In genomic region chr4:88646528-88647280, GRCh38 we compare ENCODE assay signal across 29 cellular contexts. TPM values are rescaled to one million over a fixed set of nuclear protein-coding genes. Genes with fewer than 3 reads are reported as not detected.
DNase-seq lines count a peak whose midpoint lies in the region; ATAC-seq, FAIRE-seq and TF ChIP-seq lines count a peak whose summit lies in the region.
"Had no signal": no experiment of that assay in that cellular context is flagged by ENCODE, and none has a peak within 500 bp of the region (broad histone marks: within the 10 kb centered on the region; RNA-seq: fewer than 3 reads in every experiment).

No MANE protein-coding gene starts in this region.

- H3K9me3 ChIP-seq in PC-3 (ENCODE audit: low read length) (no peaks in the 10 kb centered on the region), HepG2 (ENCODE audit: low read length) (no peaks in the 10 kb centered on the region)

- H4K20me1 ChIP-seq in PC-3 (ENCODE audit: low read length) (no peaks in the 10 kb centered on the region), HepG2 (ENCODE audit: insufficient read depth, low read length) (no peaks in the 10 kb centered on the region)

- H4K5ac ChIP-seq in mesendoderm (ENCODE audit: low read length): no peak overlapping the region

- WGBS in mesendoderm (ENCODE audit: extremely low coverage, insufficient coverage, low lambda C conversion rate): no CpG with 5 or more reads among the region's 7 CpGs
- WGBS in HepG2 (ENCODE audit: low lambda C conversion rate): 81% methylated on average over 7 of the region's 7 CpGs

- no peaks in the 10 kb centered on the region for H3K9me2 ChIP-seq in PC-3 (replicated peaks; ENCODE audit: low read length)

- no peak overlapping the region for H2BK120ac ChIP-seq in mesendoderm (ENCODE audit: low read depth, low read length)

- TF ChIP-seq POLR2A in HepG2 (IDR thresholded peaks at IDR 0.05; ENCODE audit: insufficient read depth in 1 of 2, low read depth in 2 of 2, low read length in 2 of 2): no peak

- no peak overlapping the region for H2AK5ac ChIP-seq in mesendoderm (ENCODE audit: low read length)

- no peak overlapping the region for H2BK15ac ChIP-seq in mesendoderm (replicated peaks; ENCODE audit: low read depth)

- H3K9ac ChIP-seq in PC-3 (ENCODE audit: low read length) (no peak overlapping the region), mesendoderm (ENCODE audit: low read length) (no peak overlapping the region), HepG2 (ENCODE audit: insufficient read depth, low read depth, low read length) (no peak overlapping the region)
- H3K9ac ChIP-seq: parathyroid adenoma had no signal

- BruUV-seq in PC-3 (replicated peaks; lab: Mats Ljungman, UMichigan): no TSS peak
- no TSS peak for BruUV-seq in Calu3 (replicated peaks; lab: Mats Ljungman, UMichigan)
- BruUV-seq in HepG2 (replicated peaks; lab: Mats Ljungman, UMichigan): no TSS peak

- no peak overlapping the region for H3K56ac ChIP-seq in mesendoderm (ENCODE audit: low read length)

- H4K8ac ChIP-seq in mesendoderm (ENCODE audit: low read depth, low read length): no peak overlapping the region

- no peaks in the 10 kb centered on the region for H3K9me3 Mint-ChIP-seq in Calu3 (ENCODE audit: low read depth, unreplicated experiment)
- H3K9me3 Mint-ChIP-seq: central memory CD8-positive, alpha-beta T cell; natural killer cell; stimulated activated naive CD8-positive, alpha-beta T cell treated with anti-CD3 and anti-CD28 coated beads, Interleukin-15, amount 100 ng/mL, for 72 hours had no signal

- no peaks in the 10 kb centered on the region for H3K36me3 ChIP-seq in H7 (replicated peaks; ENCODE audit: control insufficient read depth, insufficient read depth, low read length)
- no peaks in the 10 kb centered on the region for H3K36me3 ChIP-seq in PC-3 (ENCODE audit: low read depth, low read length)
- H3K36me3 ChIP-seq in mesendoderm (ENCODE audit: control insufficient read depth, insufficient read depth, low read length): no peaks in the 10 kb centered on the region
- no peaks in the 10 kb centered on the region for H3K36me3 ChIP-seq in HepG2 (replicated peaks in 1 of 2; ENCODE audit: control insufficient read depth in 1 of 2, insufficient read depth in 2 of 2, low read length in 2 of 2)
- H3K36me3 ChIP-seq: transverse colon had no signal

- H3F3A ChIP-seq in PC-3 (ENCODE audit: low read length, unreplicated experiment): no peaks in the 10 kb centered on the region

- no peak for TF ChIP-seq CTCF in PC-3 (conservative IDR thresholded peaks at IDR 0.05; ENCODE audit: low read depth, low read length)
- no peak for TF ChIP-seq CTCF in foreskin keratinocyte (conservative IDR thresholded peaks at IDR 0.05)
- no peak for TF ChIP-seq CTCF in Calu3 (IDR thresholded peaks at IDR 0.05; ENCODE audit: unreplicated experiment)
- TF ChIP-seq CTCF in HepG2 (CRISPR knock-in tag; IDR thresholded peaks at IDR 0.05): no peak

- H3K18ac ChIP-seq in mesendoderm (ENCODE audit: low read length): no peak overlapping the region

- H3K27me3 ChIP-seq in H7 (ENCODE audit: control insufficient read depth, insufficient read depth, low read length): no peaks in the 10 kb centered on the region
- H3K27me3 ChIP-seq in PC-3 (ENCODE audit: low read length): no peaks in the 10 kb centered on the region
- no peaks in the 10 kb centered on the region for H3K27me3 ChIP-seq in foreskin keratinocyte
- H3K27me3 ChIP-seq in mesendoderm (ENCODE audit: insufficient read depth, low read length, poor library complexity): no peaks in the 10 kb centered on the region
- H3K27me3 ChIP-seq in HepG2 (ENCODE audit: control insufficient read depth in 1 of 2, insufficient read depth in 2 of 2, low read length in 2 of 2): no peaks in the 10 kb centered on the region
- H3K27me3 ChIP-seq: transverse colon had no signal

- CTCF ChIA-PET in PC-3 (lab: Charles Lee): no interaction called here
- CTCF ChIA-PET in Calu3 (lab: Charles Lee): interaction anchor here (0.6 kb wide), 1 partner anchor 298 kb away, joined by 3 read pairs; no protein-coding TSS in a partner anchor
- CTCF ChIA-PET in HepG2 (lab: Yijun Ruan, JAX; ENCODE audit: low intra/inter-chr PET ratio, low total read pairs): no interaction called here

- no peak overlapping the region for H3K4ac ChIP-seq in mesendoderm (ENCODE audit: low read depth, low read length)

- H3K4me1 ChIP-seq in PC-3 (ENCODE audit: insufficient read depth, low read length) (no peaks in the 10 kb centered on the region), foreskin keratinocyte (peaks cover 29% of the 10 kb centered on the region), mesendoderm (ENCODE audit: control insufficient read depth, low read depth, low read length) (no peaks in the 10 kb centered on the region), HepG2 (ENCODE audit: insufficient read depth, low read length) (no peaks in the 10 kb centered on the region)
- H3K4me1 ChIP-seq: parathyroid adenoma had no signal

- POLR2A ChIA-PET in PC-3 (lab: Charles Lee; ENCODE audit: unreplicated experiment): no interaction called here
- POLR2A ChIA-PET in HepG2 (lab: Yijun Ruan, JAX): no interaction called here

- no peaks in the 10 kb centered on the region for H3K36me3 Mint-ChIP-seq in Calu3 (ENCODE audit: insufficient read depth, unreplicated experiment)
- H3K36me3 Mint-ChIP-seq: activated naive CD4-positive, alpha-beta T cell treated with anti-CD3 and anti-CD28 coated beads, Interleukin-2, amount 50 U/mL, for 72 hours; natural killer cell had no signal

- no peak overlapping the region for H3K27ac Mint-ChIP-seq in Calu3 (ENCODE audit: unreplicated experiment)
- H3K27ac Mint-ChIP-seq: natural killer cell; stimulated activated naive CD8-positive, alpha-beta T cell treated with anti-CD3 and anti-CD28 coated beads, Interleukin-15, amount 100 ng/mL, for 72 hours had no signal

- no peak overlapping the region for H2BK5ac ChIP-seq in mesendoderm (ENCODE audit: low read length)

- no peak for TF ChIP-seq EP300 in HepG2 (IDR thresholded peaks at IDR 0.05; ENCODE audit: low read depth in 2 of 2, low read length in 2 of 2)
- no peak for TF ChIP-seq EP300 in HepG2 (CRISPR knock-in tag; IDR thresholded peaks at IDR 0.05; ENCODE audit: borderline replicate concordance)

- peaks cover 29% of the 10 kb centered on the region for H3K4me1 Mint-ChIP-seq in Calu3 (ENCODE audit: low read depth, unreplicated experiment)

- H3K4me3 ChIP-seq in H7 (ENCODE audit: insufficient read depth, low read depth, low read length): no peak overlapping the region
- no peak overlapping the region for H3K4me3 ChIP-seq in PC-3 (ENCODE audit: low read length)
- no peak overlapping the region for H3K4me3 ChIP-seq in mesendoderm (ENCODE audit: low read length)
- H3K4me3 ChIP-seq in HepG2 (replicated peaks in 1 of 3; ENCODE audit: insufficient read depth in 1 of 3, low read depth in 2 of 3, low read length in 3 of 3): no peak overlapping the region
- H3K4me3 ChIP-seq: transverse colon had no signal

- H3K4me3 Mint-ChIP-seq in Calu3 (ENCODE audit: low read depth, unreplicated experiment): no peak overlapping the region
- H3K4me3 Mint-ChIP-seq: central memory CD8-positive, alpha-beta T cell; natural killer cell; stimulated activated naive CD8-positive, alpha-beta T cell treated with anti-CD3 and anti-CD28 coated beads, Interleukin-15, amount 100 ng/mL, for 72 hours had no signal

- no peaks in the 10 kb centered on the region for H3K79me2 ChIP-seq in PC-3 (ENCODE audit: low read length)
- no peaks in the 10 kb centered on the region for H3K79me2 ChIP-seq in mesendoderm (ENCODE audit: control insufficient read depth, insufficient read depth, low read length)
- no peaks in the 10 kb centered on the region for H3K79me2 ChIP-seq in HepG2 (ENCODE audit: insufficient read depth, low read length)
- H3K79me2 ChIP-seq: parathyroid adenoma had no signal

- ATAC-seq in PC-3: no peak
- ATAC-seq in foreskin keratinocyte: peak; percentile 87
- no peak for ATAC-seq in HepG2
- ATAC-seq: left colon, natural killer cell, right cardiac atrium had no signal

- no peak overlapping the region for H3K23ac ChIP-seq in mesendoderm (ENCODE audit: low read length)

- H3K27me3 Mint-ChIP-seq in Calu3 (ENCODE audit: unreplicated experiment): no peaks in the 10 kb centered on the region
- H3K27me3 Mint-ChIP-seq: central memory CD8-positive, alpha-beta T cell; stimulated activated naive CD8-positive, alpha-beta T cell treated with anti-CD3 and anti-CD28 coated beads, Interleukin-15, amount 100 ng/mL, for 72 hours had no signal

- in situ Hi-C loops in HepG2 (cut with HindIII; ENCODE audit: extremely low pct_ligation_motif_present, low pct_unique_long_range_greater_than_20kb): no loop called here

- H3K27ac ChIP-seq in PC-3 (ENCODE audit: low read length) (no peak overlapping the region), foreskin keratinocyte (peak overlapping the region; percentile 14), mesendoderm (ENCODE audit: low read depth, low read length) (no peak overlapping the region), HepG2 (ENCODE audit: extremely low read length, insufficient read depth, low read length) (no peak overlapping the region)
- H3K27ac ChIP-seq: parathyroid adenoma, transverse colon had no signal

- no peak overlapping the region for H3K4me2 ChIP-seq in PC-3 (ENCODE audit: low read length)
- H3K4me2 ChIP-seq in mesendoderm (ENCODE audit: low read length): no peak overlapping the region
- no peak overlapping the region for H3K4me2 ChIP-seq in HepG2 (ENCODE audit: low read depth, low read length)

- no peak for FAIRE-seq in HepG2 (lab: Jason Lieb, UNC)
- FAIRE-seq: astrocyte, TTC549 had no signal

- intact Hi-C loops in PC-3 (cut with micrococcal nuclease) (no loop called here), Calu3 (cut with micrococcal nuclease; ENCODE audit: unreplicated experiment) (no loop called here), HepG2 (cut with micrococcal nuclease; ENCODE audit: unreplicated experiment) (no loop called here)

- H2AFZ ChIP-seq in PC-3 (ENCODE audit: low read length) (no peak overlapping the region), HepG2 (ENCODE audit: low read length) (no peak overlapping the region)
- H2AFZ ChIP-seq: parathyroid adenoma had no signal

- no peak for TF ChIP-seq RAD21 in HepG2 (CRISPR knock-in tag; IDR thresholded peaks at IDR 0.05)

- no peaks in the 10 kb centered on the region for H3K79me1 ChIP-seq in mesendoderm (ENCODE audit: low read length)

- peak; percentile 32 for DNase-seq in H7
- peak; percentile 32 for DNase-seq in PC-3
- peak; percentile 89 to 96 for DNase-seq in foreskin keratinocyte
- peak; percentile 60 for DNase-seq in mesendoderm
- no peak for DNase-seq in germinal center (ENCODE audit: low spot score)
- DNase-seq in SHP77 (lab: John Stamatoyannopoulos, UW): no peak
- no peak for DNase-seq in Calu3
- no peak for DNase-seq in HepG2 (ENCODE audit: low spot score)
- DNase-seq: activated CD4-positive, alpha-beta T cell treated with anti-CD3 and anti-CD28 coated beads for 1 hour; activated CD8-positive, alpha-beta memory T cell treated with anti-CD3 and anti-CD28 coated beads for 24 hours; activated T-cell treated with anti-CD3 and anti-CD28 coated beads, Interleukin-2, amount 50 U/mL, for 48 hours; DMS79 treated with DMSO at 0.1 percent for 48 hours; erythroblast; foreskin fibroblast; hippocampal formation; IMR-90; left colon; natural killer cell; NCI-H1436 treated with DMSO at 0.1 percent for 48 hours; NCI-H524 treated with DMSO at 0.1 percent for 48 hours; right cardiac atrium; stimulated activated CD4-positive, alpha-beta T cell treated with anti-CD3 and anti-CD28 coated beads, Interleukin-12 subunit alpha, Interleukin-12 subunit beta, amount 100 ng/mL, for 4 hours; stimulated activated naive CD8-positive, alpha-beta T cell treated with anti-CD3 and anti-CD28 coated beads, Interleukin-15, amount 100 ng/mL, for 72 hours; transverse colon had no signal

RNA-seq across cellular contexts. Expression of gene NAP1L5, which starts 50.9 kb away (rescaled TPM):
- 1.3 and 1.8 TPM in 2 replicates for total RNA-seq in H7 (2014; rRNA removed; shearing (Covaris generic))
- total RNA-seq in PC-3 (2014; rRNA removed) (not detected in 2 replicates), foreskin keratinocyte (0.88 and 1.3 TPM in 2 replicates), Calu3 (2022) (not detected in 2 replicates), HepG2 (2016; rRNA removed; fragmentation: Illumina TruSeq; extraction: Trizol) (1.6 and 2.2 TPM in 2 replicates)
- polyA plus RNA-seq in foreskin keratinocyte (0.49 and 1.0 TPM in 2 replicates), HepG2 (2011; rRNA removed) (0.84 and 1.3 TPM in 2 replicates)
- polyA plus RNA-seq in mesendoderm (2013, experiment 1 of 2): 4.0 TPM
- 4.2 TPM for polyA plus RNA-seq in mesendoderm (2013, experiment 2 of 2)
- total RNA-seq in HepG2 (2016; cell fraction: cytosol; rRNA removed; fragmentation: Illumina TruSeq; extraction: Trizol; ENCODE audit: low read depth): 0.10 and 0.26 TPM in 2 replicates
- total RNA-seq in HepG2 (2016; cell fraction: insoluble cytoplasmic fraction; rRNA removed; fragmentation: Illumina TruSeq; extraction: Trizol): 1.6 and 2.0 TPM in 2 replicates
- 0.93 and 0.96 TPM in 2 replicates for total RNA-seq in HepG2 (2016; cell fraction: membrane; rRNA removed; fragmentation: Illumina TruSeq; extraction: Trizol)
- total RNA-seq in HepG2 (2016; cell fraction: nucleus; rRNA removed; fragmentation: Illumina TruSeq; extraction: Trizol): 0.56 and 0.59 TPM in 2 replicates
- 0.63 and 1.1 TPM in 2 replicates for polyA plus RNA-seq in HepG2 (2011; cell fraction: cytosol; rRNA removed)
- polyA plus RNA-seq in HepG2 (2011; cell fraction: nucleus; rRNA removed): 0.40 TPM in 1 of 2 replicates, not detected in the other
- 2.0 TPM in 2 replicates for polyA plus RNA-seq in HepG2 (2012)
- 0.28 and 0.31 TPM in 2 replicates for polyA plus RNA-seq in HepG2 (2016; cell fraction: cytosol; fragmentation: Illumina TruSeq; extraction: Trizol; ENCODE audit: low read depth)
- polyA plus RNA-seq in HepG2 (2016; cell fraction: insoluble cytoplasmic fraction; fragmentation: Illumina TruSeq; extraction: Trizol; ENCODE audit: low read depth): 3.4 and 4.3 TPM in 2 replicates
- 0.58 and 0.73 TPM in 2 replicates for polyA plus RNA-seq in HepG2 (2016; cell fraction: membrane; fragmentation: Illumina TruSeq; extraction: Trizol; ENCODE audit: low read depth)
- 1.4 and 1.7 TPM in 2 replicates for polyA plus RNA-seq in HepG2 (2016; cell fraction: nucleus; fragmentation: Illumina TruSeq; extraction: Trizol; ENCODE audit: insufficient read depth, low read depth)
- polyA minus RNA-seq in HepG2 (2011; rRNA and poly(A)+ RNA removed; ENCODE audit: low replicate concordance): 0.16 TPM in 1 of 2 replicates, not detected in the other
- 0.44 and 0.49 TPM in 2 replicates for polyA minus RNA-seq in HepG2 (2011; cell fraction: cytosol; rRNA and poly(A)+ RNA removed)
- polyA minus RNA-seq in HepG2 (2011; cell fraction: nucleus; rRNA and poly(A)+ RNA removed): 0.52 and 0.87 TPM in 2 replicates

RNA-seq across cellular contexts. Expression of gene HERC3, which starts 54.4 kb away (rescaled TPM):
- 2.0 and 3.0 TPM in 2 replicates for total RNA-seq in H7 (2014; rRNA removed; shearing (Covaris generic))
- total RNA-seq in PC-3 (2014; rRNA removed) (5.2 and 5.4 TPM in 2 replicates), foreskin keratinocyte (29.7 and 38.8 TPM in 2 replicates), Calu3 (2022) (17.3 and 17.8 TPM in 2 replicates), HepG2 (2016; rRNA removed; fragmentation: Illumina TruSeq; extraction: Trizol) (3.8 and 6.7 TPM in 2 replicates)
- polyA plus RNA-seq in foreskin keratinocyte (7.3 and 8.2 TPM in 2 replicates), HepG2 (2011; rRNA removed) (6.2 and 6.3 TPM in 2 replicates)
- polyA plus RNA-seq in mesendoderm (2013, experiment 1 of 2): 3.1 TPM
- polyA plus RNA-seq in mesendoderm (2013, experiment 2 of 2): 3.0 TPM
- total RNA-seq in HepG2 (2016; cell fraction: cytosol; rRNA removed; fragmentation: Illumina TruSeq; extraction: Trizol; ENCODE audit: low read depth): 0.81 and 1.2 TPM in 2 replicates
- total RNA-seq in HepG2 (2016; cell fraction: insoluble cytoplasmic fraction; rRNA removed; fragmentation: Illumina TruSeq; extraction: Trizol): 4.1 and 5.9 TPM in 2 replicates
- total RNA-seq in HepG2 (2016; cell fraction: membrane; rRNA removed; fragmentation: Illumina TruSeq; extraction: Trizol): 1.00 and 1.6 TPM in 2 replicates
- total RNA-seq in HepG2 (2016; cell fraction: nucleus; rRNA removed; fragmentation: Illumina TruSeq; extraction: Trizol): 7.4 and 9.5 TPM in 2 replicates
- 3.8 and 4.9 TPM in 2 replicates for polyA plus RNA-seq in HepG2 (2011; cell fraction: cytosol; rRNA removed)
- polyA plus RNA-seq in HepG2 (2011; cell fraction: nucleus; rRNA removed): 8.0 and 10.5 TPM in 2 replicates
- polyA plus RNA-seq in HepG2 (2012): 6.4 and 7.6 TPM in 2 replicates
- 0.03 and 0.10 TPM in 2 replicates for polyA plus RNA-seq in HepG2 (2016; cell fraction: cytosol; fragmentation: Illumina TruSeq; extraction: Trizol; ENCODE audit: low read depth)
- polyA plus RNA-seq in HepG2 (2016; cell fraction: insoluble cytoplasmic fraction; fragmentation: Illumina TruSeq; extraction: Trizol; ENCODE audit: low read depth): 4.7 and 5.0 TPM in 2 replicates
- 0.27 and 0.36 TPM in 2 replicates for polyA plus RNA-seq in HepG2 (2016; cell fraction: membrane; fragmentation: Illumina TruSeq; extraction: Trizol; ENCODE audit: low read depth)
- polyA plus RNA-seq in HepG2 (2016; cell fraction: nucleus; fragmentation: Illumina TruSeq; extraction: Trizol; ENCODE audit: insufficient read depth, low read depth): 3.5 and 3.7 TPM in 2 replicates
- 14.8 and 17.3 TPM in 2 replicates for polyA minus RNA-seq in HepG2 (2011; rRNA and poly(A)+ RNA removed; ENCODE audit: low replicate concordance)
- 5.1 and 5.4 TPM in 2 replicates for polyA minus RNA-seq in HepG2 (2011; cell fraction: cytosol; rRNA and poly(A)+ RNA removed)
- 30.5 and 33.1 TPM in 2 replicates for polyA minus RNA-seq in HepG2 (2011; cell fraction: nucleus; rRNA and poly(A)+ RNA removed)

Comparison
In these comparisons a context has a peak if more than half of its experiments do, and no peak if none do; other contexts are left out.
1. DNase-seq: peak in H7 (single experiment), PC-3 (single experiment), foreskin keratinocyte (2 of 2) and mesendoderm (single experiment); none in germinal center (single experiment), SHP77 (0 of 2), Calu3 (single experiment) and HepG2 (single experiment).